Comparison of ENCODE assay signal across 12 cellular contexts in genomic region chr4:156293657-156294297, GRCh38.
DNase-seq lines count a peak whose midpoint lies in the region; ATAC-seq and TF ChIP-seq lines count a peak whose summit lies in the region.
"Had no signal": no experiment of that assay in that cellular context is flagged by ENCODE, and none has a peak within 500 bp of the region (broad histone marks: within the 10 kb centered on the region; RNA-seq: fewer than 3 reads in every experiment).

No MANE protein-coding gene starts in this region.

- peak; percentile 53 for ATAC-seq in SK-N-SH treated with all-trans-retinoic acid at 6 μM for 48 hours
- no peak for ATAC-seq in HG03378 (IDR thresholded peaks at IDR 0.05; ENCODE audit: unreplicated experiment)
- no peak for ATAC-seq in HG03135 (IDR thresholded peaks at IDR 0.05; ENCODE audit: unreplicated experiment)
- ATAC-seq in HG03039 (IDR thresholded peaks at IDR 0.05; ENCODE audit: unreplicated experiment): no peak
- ATAC-seq: activated CD8-positive, alpha-beta T cell treated with anti-CD3 and anti-CD28 coated beads, Interleukin-2, amount 10 ng/mL, durations not matched to agents 7 days and 5 days had no signal

- no peak for TF ChIP-seq POLR2A in vagina (IDR thresholded peaks at IDR 0.05)

- H3K36me3 ChIP-seq in vagina: no peaks in the 10 kb centered on the region
- H3K36me3 ChIP-seq: cardiac muscle cell had no signal

- in situ Hi-C loops in ACHN (cut with HindIII; ENCODE audit: low pct_ligation_motif_present, low pct_unique_long_range_greater_than_20kb, low sequenced_read_pairs): no loop called here

- H3K4me3 ChIP-seq in vagina: no peak overlapping the region
- H3K4me3 ChIP-seq: cardiac muscle cell, PC-9 had no signal

- no peaks in the 10 kb centered on the region for H3K4me1 ChIP-seq in vagina

- H3K27ac ChIP-seq in vagina: no peak overlapping the region
- H3K27ac ChIP-seq: cardiac muscle cell, KMS-11, PC-9 had no signal

- intact Hi-C loops in vagina (cut with DNase I): no loop called here

- peak; percentile 41 for DNase-seq in ACHN
- peak; percentile 87 for DNase-seq in HS-27A (ENCODE audit: low read depth)
- DNase-seq in glomerular endothelial cell (ENCODE audit: extremely low read depth, low read depth, low spot score): peak; percentile 54
- DNase-seq in vagina (ENCODE audit: extremely low spot score in 2 of 2): no peak
- DNase-seq: activated CD8-positive, alpha-beta T cell treated with anti-CD3 and anti-CD28 coated beads, Interleukin-2, amount 10 ng/mL, durations not matched to agents 7 days and 5 days had no signal

- H3K27me3 ChIP-seq in vagina: no peaks in the 10 kb centered on the region
- H3K27me3 ChIP-seq: cardiac muscle cell had no signal

- no peak for TF ChIP-seq CTCF in vagina (IDR thresholded peaks at IDR 0.05)

- H3K9me3 ChIP-seq in vagina: no peaks in the 10 kb centered on the region

TF ChIP-seq in SK-N-SH treated with all-trans-retinoic acid at 6 μM for 48 hours, 23 proteins besides CTCF, POLR2A, EP300 and RAD21:
- TF ChIP-seq TCF4 (CRISPR knock-in tag; IDR thresholded peaks at IDR 0.05; ENCODE audit: borderline replicate concordance) (no peak), ZNF70 (CRISPR knock-in tag; IDR thresholded peaks at IDR 0.05) (no peak), RARB (CRISPR knock-in tag; IDR thresholded peaks at IDR 0.05) (peak; percentile 89), ISL1 (CRISPR knock-in tag; IDR thresholded peaks at IDR 0.05) (peak; percentile 97), TSHZ2 (CRISPR knock-in tag; IDR thresholded peaks at IDR 0.05) (no peak), CSDC2 (CRISPR knock-in tag; IDR thresholded peaks at IDR 0.05) (no peak), OSR1 (CRISPR knock-in tag; IDR thresholded peaks at IDR 0.05) (no peak), ZNF565 (CRISPR knock-in tag; conservative IDR thresholded peaks at IDR 0.05; ENCODE audit: low read depth) (no peak), ZFP30 (CRISPR knock-in tag; IDR thresholded peaks at IDR 0.05) (no peak), ESRRG (CRISPR knock-in tag; IDR thresholded peaks at IDR 0.05) (no peak), SNAI2 (CRISPR knock-in tag; IDR thresholded peaks at IDR 0.05) (no peak), PATZ1 (CRISPR knock-in tag; IDR thresholded peaks at IDR 0.05; ENCODE audit: borderline replicate concordance) (peak; percentile 61; the same call in 1 of the 2 replicates), ARNTL (CRISPR knock-in tag; IDR thresholded peaks at IDR 0.05; ENCODE audit: borderline replicate concordance, low read depth) (no peak), ZC3H10 (CRISPR knock-in tag; IDR thresholded peaks at IDR 0.05) (peak; percentile 79; the same call in 1 of the 2 replicates), BACH2 (CRISPR knock-in tag; IDR thresholded peaks at IDR 0.05; ENCODE audit: borderline replicate concordance) (no peak), ZFP3 (CRISPR knock-in tag; IDR thresholded peaks at IDR 0.05) (no peak), ZNF8 (CRISPR knock-in tag; IDR thresholded peaks at IDR 0.05) (no peak), TOX (CRISPR knock-in tag; IDR thresholded peaks at IDR 0.05; ENCODE audit: borderline replicate concordance) (peak; percentile 95), CREB5 (CRISPR knock-in tag; IDR thresholded peaks at IDR 0.05; ENCODE audit: low read depth) (no peak), PPARA (CRISPR knock-in tag; IDR thresholded peaks at IDR 0.05; ENCODE audit: borderline replicate concordance) (no peak), POU6F1 (CRISPR knock-in tag; IDR thresholded peaks at IDR 0.05; ENCODE audit: borderline replicate concordance, low read depth) (peak; percentile 93), CSRNP3 (CRISPR knock-in tag; IDR thresholded peaks at IDR 0.05) (no peak), GLIS3 (CRISPR knock-in tag; IDR thresholded peaks at IDR 0.05) (no peak)
TF ChIP-seq in SK-N-SH treated with all-trans-retinoic acid at 6 μM for 48 hours: peak in this region for 6.

Comparison
In these comparisons a context has a peak if more than half of its experiments do, and no peak if none do; other contexts are left out.
1. DNase-seq: peak in ACHN (single experiment), HS-27A (single experiment) and glomerular endothelial cell (single experiment); none in vagina (0 of 2).